ENCODE assay signal across 24 cellular contexts in genomic region chr2:229731916-229732315, GRCh38. TPM values are rescaled to one million over a fixed set of nuclear protein-coding genes. Genes with fewer than 3 reads are reported as not detected.
DNase-seq lines count a peak whose midpoint lies in the region; ATAC-seq, FAIRE-seq and TF ChIP-seq lines count a peak whose summit lies in the region.
"Had no signal": no experiment of that assay in that cellular context is flagged by ENCODE, and none has a peak within 500 bp of the region (broad histone marks: within the 10 kb centered on the region; RNA-seq: fewer than 3 reads in every experiment).

No MANE protein-coding gene starts in this region.

- no peak for TF ChIP-seq POLR2A in breast epithelium (IDR thresholded peaks at IDR 0.05)

- 17 to 24% methylated on average over 4 of the region's 4 CpGs for WGBS in pancreas, 2 donors

- no peak overlapping the region for H3K27ac ChIP-seq in SJCRH30
- H3K27ac ChIP-seq in pancreas = no peak overlapping the region
- no peak overlapping the region for H3K27ac ChIP-seq in breast epithelium
- H3K27ac ChIP-seq: BLaER1 treated with 17β-estradiol and CSF1 and Interleukin-3, amounts not matched to agents 10 nM and 100 nM; dorsolateral prefrontal cortex; esophagus muscularis mucosa; suprapubic skin had no signal

- H3K4me3 ChIP-seq in SJCRH30 (no peak overlapping the region), pancreas (no peak overlapping the region), breast epithelium (no peak overlapping the region)
- H3K4me3 ChIP-seq: BLaER1 treated with 17β-estradiol and CSF1 and Interleukin-3, amounts not matched to agents 10 nM and 100 nM; dorsolateral prefrontal cortex; esophagus muscularis mucosa; lung; suprapubic skin had no signal

- H3K9me3 ChIP-seq in SJCRH30 (replicated peaks) (no peaks in the 10 kb centered on the region), pancreas (no peaks in the 10 kb centered on the region), breast epithelium (peaks cover 0 to 12% of the 10 kb centered on the region in 2 donors)
- H3K9me3 ChIP-seq: suprapubic skin had no signal

- H3K36me3 Mint-ChIP-seq in type B pancreatic cell = no peaks in the 10 kb centered on the region

- no peak for FAIRE-seq in pancreas (lab: Jason Lieb, UNC)
- FAIRE-seq: astrocyte had no signal

- H3K4me1 Mint-ChIP-seq in type B pancreatic cell (ENCODE audit: unreplicated experiment) = no peaks in the 10 kb centered on the region
- H3K4me1 Mint-ChIP-seq: nephron had no signal

- H3K9me3 Mint-ChIP-seq in type B pancreatic cell = no peaks in the 10 kb centered on the region

- TF ChIP-seq CTCF in pancreas (IDR thresholded peaks at IDR 0.05) (no peak), breast epithelium (IDR thresholded peaks at IDR 0.05) (no peak), type B pancreatic cell (conservative IDR thresholded peaks at IDR 0.05) (no peak)

- H3K4me1 ChIP-seq in SJCRH30 (peaks cover 3% of the 10 kb centered on the region; the same call in 1 of the 2 replicates), pancreas (no peaks in the 10 kb centered on the region), breast epithelium (no peaks in the 10 kb centered on the region)
- H3K4me1 ChIP-seq: BLaER1 treated with 17β-estradiol and CSF1 and Interleukin-3, amounts not matched to agents 10 nM and 100 nM; esophagus muscularis mucosa; suprapubic skin had no signal

- H3K36me3 ChIP-seq in SJCRH30 (no peaks in the 10 kb centered on the region), pancreas (no peaks in the 10 kb centered on the region), breast epithelium (no peaks in the 10 kb centered on the region)
- H3K36me3 ChIP-seq: BLaER1 treated with 17β-estradiol and CSF1 and Interleukin-3, amounts not matched to agents 10 nM and 100 nM; esophagus muscularis mucosa; suprapubic skin had no signal

- H3K27me3 Mint-ChIP-seq in type B pancreatic cell = peaks cover 3% of the 10 kb centered on the region

- no peak overlapping the region for H3K27ac Mint-ChIP-seq in type B pancreatic cell
- H3K27ac Mint-ChIP-seq: nephron, T-cell, WTC11 had no signal

- no peaks in the 10 kb centered on the region for H3K27me3 ChIP-seq in SJCRH30
- no peaks in the 10 kb centered on the region for H3K27me3 ChIP-seq in pancreas
- no peaks in the 10 kb centered on the region for H3K27me3 ChIP-seq in breast epithelium
- H3K27me3 ChIP-seq: BLaER1 treated with 17β-estradiol and CSF1 and Interleukin-3, amounts not matched to agents 10 nM and 100 nM; suprapubic skin had no signal

- DNase-seq in H4 (ENCODE audit: low spot score) = peak; percentile 14
- DNase-seq in SJCRH30 = peak; percentile 35 to 79
- peak; percentile 89 for DNase-seq in fibroblast of gingiva (ENCODE audit: low read depth)
- peak in 1 of 6 donors; percentile 26 for DNase-seq in pancreas
- DNase-seq in breast epithelium (ENCODE audit: low spot score in 2 of 2) = no peak
- no peak for DNase-seq in anterior cingulate cortex (lab: John Stamatoyannopoulos, UW)
- no peak for DNase-seq in type B pancreatic cell (ENCODE audit: extremely low spot score, unreplicated experiment)
- no peak for DNase-seq in ureter (ENCODE audit: low spot score)
- DNase-seq: activated effector memory CD4-positive, alpha-beta T cell treated with Interleukin-2 at 50 U/mL for 16 hours; DMS79; dorsolateral prefrontal cortex; NCI-H1930; NCI-H526; retina; stimulated activated CD4-positive, alpha-beta T cell treated with anti-CD3 and anti-CD28 coated beads, Interleukin-2, amount 100 ng/mL, for 48 hours; T-cell had no signal

- ATAC-seq in pancreas = peak; percentile 31 to 41 (median 36)
- ATAC-seq: T-cell, WTC11 had no signal

- H3K4me3 Mint-ChIP-seq in type B pancreatic cell = no peak overlapping the region
- H3K4me3 Mint-ChIP-seq: nephron, T-cell, WTC11 had no signal

- intact Hi-C loops in pancreas (cut with DNase I) = no loop called here
- intact Hi-C loops in breast epithelium (cut with DNase I; ENCODE audit: low total_unique reads) = no loop called here

RNA-seq across cellular contexts. Expression of gene DNER, which starts 17.6 kb away (rescaled TPM):
- total RNA-seq in H4 (2014; rRNA removed; shearing (Covaris generic)) = 7.1 and 8.7 TPM in 2 replicates
- total RNA-seq in SJCRH30 (2014; rRNA removed; shearing (Covaris generic)) = 0.15 and 0.18 TPM in 2 replicates
- total RNA-seq in pancreas (under 1 TPM; 0.25 to 0.70 (median 0.35) TPM), breast epithelium (1 to 10 TPM; 1.3 to 2.6 (median 1.6) TPM), type B pancreatic cell (ENCODE audit: low replicate concordance) (2.6 and 15.9 TPM in 2 replicates), ureter (0.34 TPM)
- 1 to 10 TPM in 1 of 2 donors, under 1 TPM in 1; 0.72 to 2.3 TPM for polyA plus RNA-seq in pancreas
- total RNA-seq: HT-29 had no signal

Comparison
In these comparisons a context has a peak if more than half of its experiments do, and no peak if none do; other contexts are left out.
1. DNase-seq: peak in H4 (single experiment), SJCRH30 (2 of 2) and fibroblast of gingiva (single experiment); none in breast epithelium (0 of 2), anterior cingulate cortex (0 of 58), type B pancreatic cell (single experiment) and ureter (single experiment).